ENCODE assay signal across 24 cellular contexts in genomic region chr12:42085596-42085995, GRCh38.
"Had no signal": no experiment of that assay in that cellular context is flagged by ENCODE, and none has a peak within 500 bp of the region (broad histone marks: within the 10 kb centered on the region; RNA-seq: fewer than 3 reads in every experiment).

No MANE protein-coding gene starts in this region.

- DNase-seq: dermis blood vessel endothelial cell; dorsolateral prefrontal cortex; effector CD4-positive, alpha-beta T cell; effector memory CD4-positive, alpha-beta T cell; foreskin keratinocyte; glutamatergic neuron; head of caudate nucleus; heart right ventricle; hippocampal formation; left cardiac atrium; left lung; left ventricle myocardium superior; lower lobe of right lung; mucosa of descending colon; naive B cell; naive thymus-derived CD8-positive, alpha-beta T cell had no signal

- H3K4me3 ChIP-seq: coronary artery, dorsolateral prefrontal cortex, esophagus muscularis mucosa, heart right ventricle, left lung, lower lobe of right lung, mucosa of descending colon had no signal

- H3K27ac ChIP-seq: coronary artery, dorsolateral prefrontal cortex, epithelial cell of prostate, esophagus muscularis mucosa, foreskin keratinocyte, heart right ventricle, left lung, lower lobe of right lung had no signal

- H3K4me1 ChIP-seq: left lung, lower lobe of right lung had no signal

- ATAC-seq: foreskin keratinocyte; heart right ventricle; left cardiac atrium; left lung; left ventricle myocardium superior; lower lobe of right lung; mucosa of descending colon; naive thymus-derived CD8-positive, alpha-beta T cell had no signal

- H3K27me3 ChIP-seq: dorsolateral prefrontal cortex, esophagus muscularis mucosa, foreskin keratinocyte, heart right ventricle, left lung had no signal

- FAIRE-seq: colon, endothelial cell of umbilical vein, frontal cortex, islet of Langerhans, keratinocyte had no signal

- H3K9me3 ChIP-seq: esophagus muscularis mucosa, heart right ventricle, left lung, lower lobe of right lung, mucosa of descending colon had no signal
